32 cellular contexts compared by ENCODE assay signal in genomic region chr2:160036736-160037135, GRCh38. TPM values are rescaled to one million over a fixed set of nuclear protein-coding genes. Genes with fewer than 3 reads are reported as not detected.
"Had no signal": no experiment of that assay in that cellular context is flagged by ENCODE, and none has a peak within 500 bp of the region (broad histone marks: within the 10 kb centered on the region; RNA-seq: fewer than 3 reads in every experiment).

No MANE protein-coding gene starts in this region.

- H3K27ac ChIP-seq: ascending aorta, breast epithelium, cardiac muscle cell, colonic mucosa, foreskin keratinocyte, gastrocnemius medialis, heart left ventricle, WERI-Rb-1 had no signal

- H3K27ac Mint-ChIP-seq: activated CD4-positive, alpha-beta memory T cell treated with anti-CD3 and anti-CD28 coated beads for 36 hours; activated CD4-positive, alpha-beta T cell treated with anti-CD3 and anti-CD28 coated beads for 36 hours; activated CD4-positive, alpha-beta T cell treated with anti-CD3 and anti-CD28 coated beads, Interleukin-2, amount 10 ng/mL, durations not matched to agents 24 days and 14 days; activated naive CD4-positive, alpha-beta T cell treated with anti-CD3 and anti-CD28 coated beads, Interleukin-2, amount 10 ng/mL, durations not matched to agents 7 days and 5 days; activated naive CD4-positive, alpha-beta T cell treated with anti-CD3 and anti-CD28 coated beads, Interleukin-2, amount 50 U/mL, for 72 hours; activated naive CD8-positive, alpha-beta T cell treated with anti-CD3 and anti-CD28 coated beads, Interleukin-2, amount 10 ng/mL, durations not matched to agents 7 days and 5 days; activated T-cell treated with anti-CD3 and anti-CD28 coated beads, Interleukin-2, amount 50 U/mL, for 24 hours; activated T-cell treated with anti-CD3 and anti-CD28 coated beads, Interleukin-2, amount 50 U/mL, for 72 hours; brain; T-helper 17 cell; T-helper 2 cell treated with Interferon-gamma antibody and Interleukin-4, amounts not matched to agents 5 μg/mL and 100 μg/mL, for 36 hours had no signal

- H3K27me3 Mint-ChIP-seq: activated CD4-positive, alpha-beta T cell treated with anti-CD3 and anti-CD28 coated beads for 36 hours; activated naive CD4-positive, alpha-beta T cell treated with anti-CD3 and anti-CD28 coated beads, Interleukin-2, amount 10 ng/mL, durations not matched to agents 7 days and 5 days; brain had no signal

- H3K27me3 ChIP-seq: ascending aorta, breast epithelium, cardiac muscle cell, colonic mucosa, foreskin keratinocyte, gastrocnemius medialis, heart left ventricle had no signal

- H3K9me3 Mint-ChIP-seq: activated CD4-positive, alpha-beta memory T cell treated with anti-CD3 and anti-CD28 coated beads for 36 hours; activated CD4-positive, alpha-beta T cell treated with anti-CD3 and anti-CD28 coated beads, Interleukin-2, amount 10 ng/mL, durations not matched to agents 24 days and 14 days; activated naive CD4-positive, alpha-beta T cell treated with anti-CD3 and anti-CD28 coated beads, Interleukin-2, amount 10 ng/mL, durations not matched to agents 7 days and 5 days; activated naive CD4-positive, alpha-beta T cell treated with anti-CD3 and anti-CD28 coated beads, Interleukin-2, amount 50 U/mL, for 72 hours; activated naive CD8-positive, alpha-beta T cell treated with anti-CD3 and anti-CD28 coated beads, Interleukin-2, amount 10 ng/mL, durations not matched to agents 7 days and 5 days; activated T-cell treated with anti-CD3 and anti-CD28 coated beads, Interleukin-2, amount 50 U/mL, for 24 hours; activated T-cell treated with anti-CD3 and anti-CD28 coated beads, Interleukin-2, amount 50 U/mL, for 72 hours; brain; T-helper 2 cell treated with Interferon-gamma antibody and Interleukin-4, amounts not matched to agents 5 μg/mL and 100 μg/mL, for 36 hours had no signal

- H3K36me3 Mint-ChIP-seq: activated CD4-positive, alpha-beta memory T cell treated with anti-CD3 and anti-CD28 coated beads for 36 hours; activated naive CD4-positive, alpha-beta T cell treated with anti-CD3 and anti-CD28 coated beads, Interleukin-2, amount 10 ng/mL, durations not matched to agents 7 days and 5 days; activated naive CD4-positive, alpha-beta T cell treated with anti-CD3 and anti-CD28 coated beads, Interleukin-2, amount 50 U/mL, for 72 hours; activated naive CD8-positive, alpha-beta T cell treated with anti-CD3 and anti-CD28 coated beads, Interleukin-2, amount 10 ng/mL, durations not matched to agents 7 days and 5 days; brain had no signal

- H3K9me3 ChIP-seq: ascending aorta, breast epithelium, colonic mucosa, gastrocnemius medialis, heart left ventricle had no signal

- H3K4me1 ChIP-seq: colonic mucosa, foreskin keratinocyte had no signal

- DNase-seq: activated CD4-positive, alpha-beta memory T cell treated with anti-CD3 and anti-CD28 coated beads for 36 hours; activated CD4-positive, alpha-beta T cell treated with anti-CD3 and anti-CD28 coated beads for 36 hours; activated CD4-positive, alpha-beta T cell treated with anti-CD3 and anti-CD28 coated beads, Interleukin-2, amount 10 ng/mL, durations not matched to agents 24 days and 14 days; activated CD4-positive, CD25-positive, alpha-beta regulatory T cell; activated CD4-positive, CD25-positive, alpha-beta regulatory T cell treated with anti-CD3 and anti-CD28 coated beads, Interleukin-2, amount 50 U/mL, for 72 hours; activated CD8-positive, alpha-beta memory T cell treated with anti-CD3 and anti-CD28 coated beads, Interleukin-2, amount 50 U/mL, for 48 hours; activated gamma-delta T cell; activated naive CD4-positive, alpha-beta T cell; activated naive CD4-positive, alpha-beta T cell treated with anti-CD3 and anti-CD28 coated beads, Interleukin-2, amount 10 ng/mL, durations not matched to agents 7 days and 5 days; activated naive CD8-positive, alpha-beta T cell treated with anti-CD3 and anti-CD28 coated beads, Interleukin-2, amount 10 ng/mL, durations not matched to agents 7 days and 5 days; activated T-cell treated with anti-CD3 and anti-CD28 coated beads for 4 hours; activated T-cell treated with anti-CD3 and anti-CD28 coated beads, Interleukin-2, amount 50 U/mL, for 24 hours; activated T-cell treated with anti-CD3 and anti-CD28 coated beads, Interleukin-2, amount 50 U/mL, for 72 hours; central memory CD4-positive, alpha-beta T cell; cerebellar nuclear complex; colonic mucosa; effector CD8-positive, alpha-beta T cell; foreskin keratinocyte; gastrocnemius medialis; glutamatergic neuron; heart left ventricle; T-helper 1 cell; T-helper 17 cell; T1000; WERI-Rb-1 had no signal

- ATAC-seq: activated CD4-positive, alpha-beta T cell treated with anti-CD3 and anti-CD28 coated beads for 36 hours; activated naive CD4-positive, alpha-beta T cell treated with anti-CD3 and anti-CD28 coated beads, Interleukin-2, amount 50 U/mL, for 72 hours; activated T-cell treated with anti-CD3 and anti-CD28 coated beads, Interleukin-2, amount 50 U/mL, for 72 hours; esophagus mucosa; foreskin keratinocyte; gastrocnemius medialis; heart left ventricle; T-helper 17 cell had no signal

- H3K4me1 Mint-ChIP-seq: activated naive CD4-positive, alpha-beta T cell treated with anti-CD3 and anti-CD28 coated beads, Interleukin-2, amount 10 ng/mL, durations not matched to agents 7 days and 5 days; activated naive CD8-positive, alpha-beta T cell treated with anti-CD3 and anti-CD28 coated beads, Interleukin-2, amount 10 ng/mL, durations not matched to agents 7 days and 5 days; T-helper 17 cell had no signal

- H3K4me3 ChIP-seq: ascending aorta, breast epithelium, cardiac muscle cell, colonic mucosa, gastrocnemius medialis, heart left ventricle had no signal

- H3K36me3 ChIP-seq: cardiac muscle cell, colonic mucosa, gastrocnemius medialis, WERI-Rb-1 had no signal

- H3K4me3 Mint-ChIP-seq: activated CD4-positive, alpha-beta memory T cell treated with anti-CD3 and anti-CD28 coated beads for 36 hours; activated CD4-positive, alpha-beta T cell treated with anti-CD3 and anti-CD28 coated beads for 36 hours; activated CD4-positive, alpha-beta T cell treated with anti-CD3 and anti-CD28 coated beads, Interleukin-2, amount 10 ng/mL, durations not matched to agents 24 days and 14 days; activated naive CD4-positive, alpha-beta T cell treated with anti-CD3 and anti-CD28 coated beads, Interleukin-2, amount 10 ng/mL, durations not matched to agents 7 days and 5 days; activated naive CD8-positive, alpha-beta T cell treated with anti-CD3 and anti-CD28 coated beads, Interleukin-2, amount 10 ng/mL, durations not matched to agents 7 days and 5 days; activated T-cell treated with anti-CD3 and anti-CD28 coated beads, Interleukin-2, amount 50 U/mL, for 24 hours; activated T-cell treated with anti-CD3 and anti-CD28 coated beads, Interleukin-2, amount 50 U/mL, for 72 hours; brain; T-helper 17 cell; T-helper 2 cell treated with Interferon-gamma antibody and Interleukin-4, amounts not matched to agents 5 μg/mL and 100 μg/mL, for 36 hours had no signal

RNA-seq across cellular contexts. Expression of gene PLA2R1, which starts 25.7 kb away (rescaled TPM):
- total RNA-seq: activated CD4-positive, alpha-beta memory T cell treated with anti-CD3 and anti-CD28 coated beads for 36 hours; activated CD4-positive, alpha-beta T cell treated with anti-CD3 and anti-CD28 coated beads, Interleukin-2, amount 10 ng/mL, durations not matched to agents 24 days and 14 days; activated naive CD4-positive, alpha-beta T cell treated with anti-CD3 and anti-CD28 coated beads, Interleukin-2, amount 50 U/mL, for 72 hours; activated naive CD8-positive, alpha-beta T cell treated with anti-CD3 and anti-CD28 coated beads, Interleukin-2, amount 10 ng/mL, durations not matched to agents 7 days and 5 days; activated T-cell treated with anti-CD3 and anti-CD28 coated beads, Interleukin-2, amount 50 U/mL, for 72 hours; T-helper 17 cell had no signal
- polyA plus RNA-seq: cardiac muscle cell had no signal
